ENCODE assay signal across 8 cellular contexts in genomic region chr11:3554606-3555005, GRCh38.
DNase-seq lines count a peak whose midpoint lies in the region; ATAC-seq, FAIRE-seq and TF ChIP-seq lines count a peak whose summit lies in the region.
"Not testable (repeated sequence)": the region's sequence is repeated elsewhere in the genome, so short reads cannot be mapped to it uniquely, and the experiment has no call there.

No MANE protein-coding gene starts in this region.

- H3K4me3 ChIP-seq in CD4-positive, alpha-beta memory T cell (ENCODE audit: low read length in 2 of 2); bronchial epithelial cell (ENCODE audit: low read depth, low read length): not testable (repeated sequence)

- H3K9me3 Mint-ChIP-seq in CD4-positive, alpha-beta memory T cell; activated T-cell treated with anti-CD3 and anti-CD28 coated beads, Interleukin-2, amount 50 U/mL, for 4 hours; activated naive CD4-positive, alpha-beta T cell treated with anti-CD3 and anti-CD28 coated beads for 36 hours: not testable (repeated sequence)

- peak overlapping the region; percentile 18 to 97 (median 92) for H3K27ac Mint-ChIP-seq in CD4-positive, alpha-beta memory T cell
- H3K27ac Mint-ChIP-seq in activated naive CD4-positive, alpha-beta T cell treated with anti-CD3 and anti-CD28 coated beads for 36 hours = peak overlapping the region; percentile 72

- H3K27me3 Mint-ChIP-seq in CD4-positive, alpha-beta memory T cell; activated T-cell treated with anti-CD3 and anti-CD28 coated beads, Interleukin-2, amount 50 U/mL, for 4 hours (ENCODE audit: low read depth); activated naive CD4-positive, alpha-beta T cell treated with anti-CD3 and anti-CD28 coated beads for 36 hours (ENCODE audit: low read depth): not testable (repeated sequence)

- intact Hi-C loops in CD4-positive, alpha-beta memory T cell (cut with micrococcal nuclease); activated naive CD4-positive, alpha-beta T cell treated with anti-CD3 and anti-CD28 coated beads for 36 hours (cut with micrococcal nuclease): not testable (repeated sequence)

- not testable (repeated sequence) for ATAC-seq in activated T-cell treated with anti-CD3 and anti-CD28 coated beads, Interleukin-2, amount 50 U/mL, for 4 hours

- not testable (repeated sequence) for H3K36me3 Mint-ChIP-seq in CD4-positive, alpha-beta memory T cell; activated T-cell treated with anti-CD3 and anti-CD28 coated beads, Interleukin-2, amount 50 U/mL, for 4 hours (ENCODE audit: insufficient read depth); activated naive CD4-positive, alpha-beta T cell treated with anti-CD3 and anti-CD28 coated beads for 36 hours (ENCODE audit: low read depth)

- not testable (repeated sequence) for TF ChIP-seq CTCF in bronchial epithelial cell (IDR thresholded peaks at IDR 0.05; ENCODE audit: insufficient read depth, low read length, severe bottlenecking)

- H3K9me3 ChIP-seq in CD4-positive, alpha-beta memory T cell (ENCODE audit: control insufficient read depth in 1 of 2, low read length in 2 of 2) = not testable (repeated sequence)

- H3K27ac ChIP-seq in CD4-positive, alpha-beta memory T cell (ENCODE audit: low read depth, low read length) = peak overlapping the region; percentile 21

- not testable (repeated sequence) for FAIRE-seq in bronchial epithelial cell (lab: Jason Lieb, UNC)

- peak; percentile 31 to 66 (median 50) for DNase-seq in CD4-positive, alpha-beta memory T cell
- DNase-seq in T follicular helper cell (ENCODE audit: low read depth) = peak; percentile 5
- peak; percentile 3 for DNase-seq in activated CD4-positive, alpha-beta T cell treated with anti-CD3 and anti-CD28 coated beads, Interleukin-2, amount 50 U/mL, for 1 hour
- DNase-seq in activated T-cell treated with anti-CD3 and anti-CD28 coated beads, Interleukin-2, amount 50 U/mL, for 4 hours = peak; percentile 15
- DNase-seq in activated naive CD4-positive, alpha-beta T cell treated with anti-CD3 and anti-CD28 coated beads for 36 hours = peak; percentile 14
- DNase-seq in bronchial epithelial cell (ENCODE audit: low read depth) = peak; percentile 7
- DNase-seq in stimulated activated CD4-positive, alpha-beta T cell treated with anti-CD3 and anti-CD28 coated beads, Interleukin-15, amount 100 ng/mL, for 24 hours = peak; percentile 39
- peak; percentile 52 for DNase-seq in stimulated activated naive CD4-positive, alpha-beta T cell treated with Interleukin-2 at 50 U/mL for 16 hours (lab: John Stamatoyannopoulos, UW)

- not testable (repeated sequence) for H3K36me3 ChIP-seq in CD4-positive, alpha-beta memory T cell (ENCODE audit: insufficient read depth, low read length); bronchial epithelial cell (ENCODE audit: control insufficient read depth, insufficient read depth, low read length)

- H3K4me1 ChIP-seq in CD4-positive, alpha-beta memory T cell (ENCODE audit: insufficient read depth, low read length) = not testable (repeated sequence)

- CTCF ChIA-PET in CD4-positive, alpha-beta memory T cell (lab: Charles Lee; ENCODE audit: partially characterized antibody); activated naive CD4-positive, alpha-beta T cell treated with anti-CD3 and anti-CD28 coated beads for 36 hours (lab: Charles Lee): not testable (repeated sequence)

- not testable (repeated sequence) for H3K27me3 ChIP-seq in CD4-positive, alpha-beta memory T cell (ENCODE audit: insufficient read depth, low read length); bronchial epithelial cell (ENCODE audit: control insufficient read depth, insufficient read depth, low read length)

- peaks cover 12 to 23% (median 19%) of the 10 kb centered on the region in 4 donors for H3K4me1 Mint-ChIP-seq in CD4-positive, alpha-beta memory T cell
- H3K4me1 Mint-ChIP-seq in activated T-cell treated with anti-CD3 and anti-CD28 coated beads, Interleukin-2, amount 50 U/mL, for 4 hours (ENCODE audit: low read depth) = peaks cover 16% of the 10 kb centered on the region
- not testable (repeated sequence) for H3K4me1 Mint-ChIP-seq in activated naive CD4-positive, alpha-beta T cell treated with anti-CD3 and anti-CD28 coated beads for 36 hours (ENCODE audit: low read depth)

- POLR2A ChIA-PET in CD4-positive, alpha-beta memory T cell (lab: Charles Lee; ENCODE audit: partially characterized antibody) = not testable (repeated sequence)

- H3K4me3 Mint-ChIP-seq in CD4-positive, alpha-beta memory T cell = peak overlapping the region; percentile 21 to 86 (median 79)
- H3K4me3 Mint-ChIP-seq in activated T-cell treated with anti-CD3 and anti-CD28 coated beads, Interleukin-2, amount 50 U/mL, for 4 hours = peak overlapping the region; percentile 67
- H3K4me3 Mint-ChIP-seq in activated naive CD4-positive, alpha-beta T cell treated with anti-CD3 and anti-CD28 coated beads for 36 hours = peak overlapping the region; percentile 10

Comparison
In these comparisons a context has a peak if more than half of its experiments do, and no peak if none do; other contexts are left out.
1. H3K4me3 Mint-ChIP-seq: peak in every context shown above with its lines; median percentile 79 in CD4-positive, alpha-beta memory T cell; 67 in activated T-cell treated with anti-CD3 and anti-CD28 coated beads, Interleukin-2, amount 50 U/mL, for 4 hours; 10 in activated naive CD4-positive, alpha-beta T cell treated with anti-CD3 and anti-CD28 coated beads for 36 hours.